2 cellular contexts compared by ENCODE assay signal in the genomic region with DNA sequence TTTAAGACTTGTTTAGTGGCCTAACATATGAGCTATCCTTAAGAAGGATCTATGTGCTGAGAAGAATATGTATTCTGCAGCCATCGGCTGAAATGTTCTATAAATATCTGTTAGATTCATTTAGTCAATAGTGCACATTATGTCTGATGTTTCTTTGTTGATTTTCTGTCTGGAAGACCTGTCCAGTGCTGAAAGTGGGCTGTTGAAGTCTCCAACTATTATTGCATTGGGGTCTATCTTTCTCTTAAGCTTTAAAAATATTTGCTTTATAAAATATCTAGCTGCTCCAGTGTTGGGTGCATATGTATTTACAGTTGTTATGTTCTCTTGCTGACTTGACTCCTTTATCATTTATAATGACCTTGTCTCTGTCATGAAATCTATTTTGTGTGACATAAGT.
TF ChIP-seq lines count a peak whose summit lies in the region.

No MANE protein-coding gene starts in this region.

TF ChIP-seq in SK-N-SH, 30 proteins besides CTCF, POLR2A, EP300 and RAD21 (continued from another document):
- no peak for TF ChIP-seq CHD2 (IDR thresholded peaks at IDR 0.05; ENCODE audit: low read length, partially characterized antibody)
- TF ChIP-seq, protein P1, sequence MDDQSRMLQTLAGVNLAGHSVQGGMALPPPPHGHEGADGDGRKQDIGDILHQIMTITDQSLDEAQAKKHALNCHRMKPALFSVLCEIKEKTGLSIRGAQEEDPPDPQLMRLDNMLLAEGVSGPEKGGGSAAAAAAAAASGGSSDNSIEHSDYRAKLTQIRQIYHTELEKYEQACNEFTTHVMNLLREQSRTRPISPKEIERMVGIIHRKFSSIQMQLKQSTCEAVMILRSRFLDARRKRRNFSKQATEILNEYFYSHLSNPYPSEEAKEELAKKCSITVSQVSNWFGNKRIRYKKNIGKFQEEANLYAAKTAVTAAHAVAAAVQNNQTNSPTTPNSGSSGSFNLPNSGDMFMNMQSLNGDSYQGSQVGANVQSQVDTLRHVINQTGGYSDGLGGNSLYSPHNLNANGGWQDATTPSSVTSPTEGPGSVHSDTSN (IDR thresholded peaks at IDR 0.05) = no peak

TF ChIP-seq in SK-N-SH treated with all-trans-retinoic acid at 6 μM for 48 hours, 23 proteins besides CTCF, POLR2A, EP300 and RAD21 (continued from another document):
- TF ChIP-seq, protein P2, sequence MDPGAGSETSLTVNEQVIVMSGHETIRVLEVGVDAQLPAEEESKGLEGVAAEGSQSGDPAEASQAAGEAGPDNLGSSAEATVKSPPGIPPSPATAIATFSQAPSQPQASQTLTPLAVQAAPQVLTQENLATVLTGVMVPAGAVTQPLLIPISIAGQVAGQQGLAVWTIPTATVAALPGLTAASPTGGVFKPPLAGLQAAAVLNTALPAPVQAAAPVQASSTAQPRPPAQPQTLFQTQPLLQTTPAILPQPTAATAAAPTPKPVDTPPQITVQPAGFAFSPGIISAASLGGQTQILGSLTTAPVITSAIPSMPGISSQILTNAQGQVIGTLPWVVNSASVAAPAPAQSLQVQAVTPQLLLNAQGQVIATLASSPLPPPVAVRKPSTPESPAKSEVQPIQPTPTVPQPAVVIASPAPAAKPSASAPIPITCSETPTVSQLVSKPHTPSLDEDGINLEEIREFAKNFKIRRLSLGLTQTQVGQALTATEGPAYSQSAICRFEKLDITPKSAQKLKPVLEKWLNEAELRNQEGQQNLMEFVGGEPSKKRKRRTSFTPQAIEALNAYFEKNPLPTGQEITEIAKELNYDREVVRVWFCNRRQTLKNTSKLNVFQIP (CRISPR knock-in tag; IDR thresholded peaks at IDR 0.05; ENCODE audit: borderline replicate concordance, low read depth) = no peak
- TF ChIP-seq, protein P3, sequence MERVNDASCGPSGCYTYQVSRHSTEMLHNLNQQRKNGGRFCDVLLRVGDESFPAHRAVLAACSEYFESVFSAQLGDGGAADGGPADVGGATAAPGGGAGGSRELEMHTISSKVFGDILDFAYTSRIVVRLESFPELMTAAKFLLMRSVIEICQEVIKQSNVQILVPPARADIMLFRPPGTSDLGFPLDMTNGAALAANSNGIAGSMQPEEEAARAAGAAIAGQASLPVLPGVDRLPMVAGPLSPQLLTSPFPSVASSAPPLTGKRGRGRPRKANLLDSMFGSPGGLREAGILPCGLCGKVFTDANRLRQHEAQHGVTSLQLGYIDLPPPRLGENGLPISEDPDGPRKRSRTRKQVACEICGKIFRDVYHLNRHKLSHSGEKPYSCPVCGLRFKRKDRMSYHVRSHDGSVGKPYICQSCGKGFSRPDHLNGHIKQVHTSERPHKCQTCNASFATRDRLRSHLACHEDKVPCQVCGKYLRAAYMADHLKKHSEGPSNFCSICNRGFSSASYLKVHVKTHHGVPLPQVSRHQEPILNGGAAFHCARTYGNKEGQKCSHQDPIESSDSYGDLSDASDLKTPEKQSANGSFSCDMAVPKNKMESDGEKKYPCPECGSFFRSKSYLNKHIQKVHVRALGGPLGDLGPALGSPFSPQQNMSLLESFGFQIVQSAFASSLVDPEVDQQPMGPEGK (CRISPR knock-in tag; IDR thresholded peaks at IDR 0.05; ENCODE audit: borderline replicate concordance) = no peak
- TF ChIP-seq ZNF70 (CRISPR knock-in tag; IDR thresholded peaks at IDR 0.05) (no peak), PPARA (CRISPR knock-in tag; IDR thresholded peaks at IDR 0.05; ENCODE audit: borderline replicate concordance) (no peak), OSR1 (CRISPR knock-in tag; IDR thresholded peaks at IDR 0.05) (no peak), CSRNP3 (CRISPR knock-in tag; IDR thresholded peaks at IDR 0.05) (no peak), ESRRG (CRISPR knock-in tag; IDR thresholded peaks at IDR 0.05) (no peak), CREB5 (CRISPR knock-in tag; IDR thresholded peaks at IDR 0.05; ENCODE audit: low read depth) (no peak), SNAI2 (CRISPR knock-in tag; IDR thresholded peaks at IDR 0.05) (no peak)
